In the genomic region with DNA sequence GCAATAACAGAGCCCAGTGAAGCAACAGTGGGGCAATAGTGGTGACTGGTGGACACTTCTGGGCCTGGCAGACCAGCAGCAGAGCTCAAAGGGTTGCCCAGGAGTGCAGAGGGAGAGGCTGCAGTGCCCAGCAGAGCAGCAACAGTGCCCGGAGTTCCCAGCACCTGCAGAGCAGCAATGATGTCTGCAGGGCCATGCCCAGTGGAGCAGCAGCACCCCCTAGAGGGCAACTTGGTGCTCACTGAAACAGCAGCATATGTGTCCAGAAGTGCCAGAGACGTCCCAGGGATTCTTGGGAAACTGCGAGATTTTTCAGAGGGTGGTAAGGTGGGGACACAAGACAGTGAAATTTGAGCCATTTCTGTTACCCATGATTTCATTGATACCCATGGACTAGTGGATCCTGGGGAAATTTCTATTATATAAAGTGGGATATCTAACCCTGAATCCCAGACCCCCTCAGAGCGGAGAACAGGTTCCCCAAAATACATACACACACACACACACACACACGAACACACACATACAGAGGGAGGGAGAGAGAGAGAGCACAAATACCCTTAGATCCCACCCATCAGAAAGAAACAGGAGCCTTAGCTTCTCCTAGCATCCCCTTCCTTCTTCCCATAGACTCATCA, we compare ENCODE assay signal across 8 cellular contexts.
DNase-seq lines count a peak whose midpoint lies in the region; ATAC-seq and TF ChIP-seq lines count a peak whose summit lies in the region.

No MANE protein-coding gene starts in this region.

- in situ Hi-C loops in Panc1 (cut with HindIII; ENCODE audit: low pct_unique_long_range_greater_than_20kb, low sequenced_read_pairs) = no loop called here

- peak; percentile 95 for ATAC-seq in Panc1
- peak; percentile 50 to 64 for ATAC-seq in right cardiac atrium
- ATAC-seq in sciatic nerve = no peak
- ATAC-seq in GM21528 (IDR thresholded peaks at IDR 0.05; ENCODE audit: low FRiP score, unreplicated experiment) = no peak
- ATAC-seq in GM21737 (IDR thresholded peaks at IDR 0.05; ENCODE audit: unreplicated experiment) = no peak

- H3K36me3 ChIP-seq in Panc1 (ENCODE audit: control insufficient read depth, insufficient read depth, low read length) = no peaks in the 10 kb centered on the region

- POLR2A ChIA-PET in Panc1 (lab: Charles Lee) = no interaction called here

- TF ChIP-seq CTCF in Panc1 (IDR thresholded peaks at IDR 0.05) = peak; percentile 95

- H3K27me3 ChIP-seq in Panc1 (ENCODE audit: control insufficient read depth, insufficient read depth, low read length) (peaks cover 3% of the 10 kb centered on the region), right cardiac atrium (ENCODE audit: control insufficient read depth, insufficient read depth) (no peaks in the 10 kb centered on the region)

- intact Hi-C loops in Panc1 (cut with micrococcal nuclease; ENCODE audit: unreplicated experiment) (loop anchor here (1.0 to 10.0 kb wide), 5 partner anchors 133 to 965 kb away; no protein-coding TSS in a partner anchor), right cardiac atrium (cut with DNase I) (loop anchor here in 1 of 4 donors (5.0 kb wide), 1 partner anchor 966 kb away; no protein-coding TSS in a partner anchor), sciatic nerve (cut with DNase I) (no loop called here)

- H3K36me3 Mint-ChIP-seq in activated naive CD8-positive, alpha-beta T cell treated with anti-CD3 and anti-CD28 coated beads for 36 hours = no peaks in the 10 kb centered on the region

- WGBS in right cardiac atrium = 18% methylated on average over 5 of the region's 5 CpGs

- DNase-seq in EH (ENCODE audit: low read depth) (peak; percentile 60), KG1 (lab: John Stamatoyannopoulos, UW) (peak; percentile 17), Panc1 (ENCODE audit: low read depth, low spot score) (peak; percentile 42), right cardiac atrium (peak; percentile 48 to 80 (median 72)), sciatic nerve (ENCODE audit: low spot score) (peak; percentile 74)
- peak; percentile 59 for DNase-seq in activated naive CD8-positive, alpha-beta T cell treated with anti-CD3 and anti-CD28 coated beads for 36 hours

- no TSS peak for BruUV-seq in Panc1 (replicated peaks; lab: Mats Ljungman, UMichigan)

- H3K27me3 Mint-ChIP-seq in activated naive CD8-positive, alpha-beta T cell treated with anti-CD3 and anti-CD28 coated beads for 36 hours = peaks cover 11% of the 10 kb centered on the region

- H3K9me3 Mint-ChIP-seq in activated naive CD8-positive, alpha-beta T cell treated with anti-CD3 and anti-CD28 coated beads for 36 hours = no peaks in the 10 kb centered on the region

- H3K4me1 ChIP-seq in Panc1 (ENCODE audit: control insufficient read depth, insufficient read depth, low read length) (no peaks in the 10 kb centered on the region), right cardiac atrium (ENCODE audit: control insufficient read depth, insufficient read depth, low read length) (no peaks in the 10 kb centered on the region)

- H3K4me3 Mint-ChIP-seq in activated naive CD8-positive, alpha-beta T cell treated with anti-CD3 and anti-CD28 coated beads for 36 hours = no peak overlapping the region

- H3K4me1 Mint-ChIP-seq in activated naive CD8-positive, alpha-beta T cell treated with anti-CD3 and anti-CD28 coated beads for 36 hours = no peaks in the 10 kb centered on the region

- no peak overlapping the region for H3K4me3 ChIP-seq in Panc1 (ENCODE audit: low read depth in 2 of 2, low read length in 2 of 2)
- no peak overlapping the region for H3K4me3 ChIP-seq in right cardiac atrium (ENCODE audit: low read length)

- CTCF ChIA-PET in Panc1 (lab: Charles Lee) = interaction anchor here (0.6 to 1.1 kb wide), 2 partner anchors 167 to 965 kb away, joined by 3 to 14 read pairs; no protein-coding TSS in a partner anchor

- no peaks in the 10 kb centered on the region for H3K9me3 ChIP-seq in Panc1 (ENCODE audit: control insufficient read depth, insufficient read depth, low read depth, low read length)
- H3K9me3 ChIP-seq in right cardiac atrium (ENCODE audit: control insufficient read depth, low read length) = no peaks in the 10 kb centered on the region

- no peak overlapping the region for H3K27ac ChIP-seq in Panc1 (ENCODE audit: low read length)
- no peak overlapping the region for H3K27ac ChIP-seq in right cardiac atrium (ENCODE audit: low read length)

- H3K27ac Mint-ChIP-seq in activated naive CD8-positive, alpha-beta T cell treated with anti-CD3 and anti-CD28 coated beads for 36 hours = no peak overlapping the region

Comparison
In these comparisons a context has a peak if more than half of its experiments do, and no peak if none do; other contexts are left out.
1. DNase-seq: peak in every context shown above with its lines; median percentile 74 in sciatic nerve; 72 in right cardiac atrium; 60 in EH; 59 in activated naive CD8-positive, alpha-beta T cell treated with anti-CD3 and anti-CD28 coated beads for 36 hours; 42 in Panc1; 17 in KG1.
2. ATAC-seq: peak in Panc1 (single experiment) and right cardiac atrium (2 of 2); none in sciatic nerve (single experiment), GM21528 (single experiment) and GM21737 (single experiment).